Comparison of ENCODE assay signal across 8 cellular contexts in the genomic region with DNA sequence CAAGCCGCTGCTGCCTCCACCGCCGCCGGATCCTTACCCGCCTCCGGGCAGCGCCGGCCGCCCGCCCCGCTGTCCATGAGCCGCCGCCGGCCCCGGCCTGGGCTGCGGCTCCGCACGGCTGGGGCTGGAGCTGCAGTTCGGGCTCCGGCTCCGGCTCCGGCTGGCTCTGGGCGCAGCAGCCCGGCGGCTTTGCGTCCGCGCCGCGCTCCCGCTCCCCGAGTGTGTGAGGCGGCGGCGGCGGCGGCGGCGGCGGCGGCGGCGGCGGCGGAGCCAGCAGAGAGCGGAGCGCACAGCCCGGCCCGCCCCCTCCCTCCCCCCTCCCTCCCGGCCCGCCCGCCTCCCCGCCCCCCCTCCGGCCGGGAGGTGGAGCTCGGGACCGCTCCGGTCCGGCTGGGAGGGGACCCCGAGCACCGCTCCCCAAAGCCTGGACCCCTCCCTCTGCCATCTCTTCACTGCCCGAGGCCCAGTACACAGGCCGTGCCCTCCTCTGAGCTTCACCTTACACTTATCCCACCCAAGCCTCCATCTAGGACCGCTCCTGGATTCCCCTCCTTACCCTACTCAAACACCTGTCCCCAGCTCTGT. TPM values are rescaled to one million over a fixed set of nuclear protein-coding genes. Genes with fewer than 3 reads are reported as not detected.
A peak's percentile ranks its signal among the peaks of the same experiment; 100 is the strongest.
DNase-seq lines count a peak whose midpoint lies in the region; ATAC-seq lines count a peak whose summit lies in the region.

A gene (minus strand): TSS at position 225 of the 585 bp plus-strand sequence. CDS start 148 bp downstream, at position 77.

- DNase-seq in Daoy (ENCODE audit: low read depth) (peak; percentile 59), NCI-H526 treated with DMSO at 0.1 percent for 48 hours (lab: John Stamatoyannopoulos, UW) (peak; percentile 56), astrocyte of the hippocampus (ENCODE audit: low read depth, low spot score) (peak; percentile 75), hepatic stellate cell (ENCODE audit: low spot score) (peak; percentile 48), pons (ENCODE audit: low spot score) (peak; percentile 62), GF-D8 (lab: John Stamatoyannopoulos, UW) (no peak), KG1 (lab: John Stamatoyannopoulos, UW) (no peak)

- ATAC-seq in GM18502 (IDR thresholded peaks at IDR 0.05; ENCODE audit: poor library complexity, unreplicated experiment) = no peak

RNA-seq across cellular contexts. Expression of the gene that starts here (rescaled TPM):
- total RNA-seq in Daoy (2014; rRNA removed; shearing (Covaris generic)) = 2.7 and 4.1 TPM in 2 replicates

Comparison
In these comparisons a context has a peak if more than half of its experiments do, and no peak if none do; other contexts are left out.
1. DNase-seq: peak in Daoy (single experiment), NCI-H526 treated with DMSO at 0.1 percent for 48 hours (single experiment), astrocyte of the hippocampus (single experiment), hepatic stellate cell (single experiment) and pons (single experiment); none in GF-D8 (single experiment) and KG1 (single experiment).